12 cellular contexts compared by ENCODE assay signal in genomic region chr11:71364176-71364671, GRCh38.
DNase-seq lines count a peak whose midpoint lies in the region; ATAC-seq and TF ChIP-seq lines count a peak whose summit lies in the region.
"Had no signal": no experiment of that assay in that cellular context is flagged by ENCODE, and none has a peak within 500 bp of the region (broad histone marks: within the 10 kb centered on the region; RNA-seq: fewer than 3 reads in every experiment).

No MANE protein-coding gene starts in this region.

- ATAC-seq in body of pancreas (no peak), GM21360 (IDR thresholded peaks at IDR 0.05; ENCODE audit: unreplicated experiment) (no peak)
- ATAC-seq: effector memory CD8-positive, alpha-beta T cell had no signal

- H2AK5ac ChIP-seq in neuronal stem cell (ENCODE audit: low read depth, low read length) = no peak overlapping the region

- H3K18ac ChIP-seq in neuronal stem cell (ENCODE audit: low read length) = peak overlapping the region; percentile 4

- no peak overlapping the region for H2BK120ac ChIP-seq in neuronal stem cell (ENCODE audit: low read depth, low read length)

- peak overlapping the region; percentile 70 for H2BK5ac ChIP-seq in neuronal stem cell (ENCODE audit: low read length)

- H3K4me1 ChIP-seq in body of pancreas = no peaks in the 10 kb centered on the region
- H3K4me1 ChIP-seq in neuronal stem cell (ENCODE audit: control insufficient read depth in 2 of 2, insufficient read depth in 1 of 2, low read depth in 1 of 2, low read length in 2 of 2) = peaks cover 0 to 4% of the 10 kb centered on the region in 2 donors

- H3K4ac ChIP-seq in neuronal stem cell (ENCODE audit: low read length) = no peak overlapping the region

- intact Hi-C loops in body of pancreas (cut with DNase I) = no loop called here
- intact Hi-C loops in lower leg skin (cut with DNase I; ENCODE audit: low total_unique reads) = no loop called here

- H3K4me2 ChIP-seq in neuronal stem cell (ENCODE audit: insufficient read depth, low read length, poor library complexity, severe bottlenecking) = no peak overlapping the region

- H3K36me3 ChIP-seq in MG63 (no peaks in the 10 kb centered on the region), body of pancreas (replicated peaks in 1 of 2; ENCODE audit: insufficient read depth in 1 of 2, low read depth in 2 of 2) (no peaks in the 10 kb centered on the region), neuronal stem cell (replicated peaks in 1 of 2; ENCODE audit: control insufficient read depth in 2 of 2, insufficient read depth in 2 of 2, low read length in 2 of 2) (no peaks in the 10 kb centered on the region)

- WGBS in body of pancreas, 2 donors = 50 to 63% methylated on average over 3 of the region's 4 CpGs
- WGBS in neuronal stem cell (ENCODE audit: extremely low coverage in 2 of 2, insufficient read length in 2 of 2, insufficient replicate concordance in 1 of 2), 2 donors = no CpG with 5 or more reads among the region's 4 CpGs
- 68 to 75% methylated on average over 4 of the region's 4 CpGs for WGBS in lower leg skin, 2 donors

- no peak overlapping the region for H3K23ac ChIP-seq in neuronal stem cell (ENCODE audit: low read depth, low read length, poor library complexity)

- H2BK15ac ChIP-seq in neuronal stem cell (ENCODE audit: low read length) = no peak overlapping the region

- no peaks in the 10 kb centered on the region; the same call in 1 of the 2 replicates for H3K9me3 ChIP-seq in MG63
- H3K9me3 ChIP-seq in body of pancreas = no peaks in the 10 kb centered on the region
- H3K9me3 ChIP-seq in neuronal stem cell (replicated peaks in 1 of 2; ENCODE audit: control insufficient read depth in 2 of 2, insufficient read depth in 1 of 2, low read depth in 1 of 2, low read length in 2 of 2) = no peaks in the 10 kb centered on the region

- DNase-seq in Ammon's horn (ENCODE audit: low spot score) (peak; percentile 64), MG63 (peak; percentile 72), body of pancreas (peak in 3 of 4 donors; percentile 12 to 19 (median 17)), neuronal stem cell (ENCODE audit: low spot score) (no peak), lower leg skin (ENCODE audit: low spot score in 2 of 2) (no peak), NCI-H1930 (lab: John Stamatoyannopoulos, UW) (no peak)
- no peak for DNase-seq in stimulated activated CD4-positive, alpha-beta T cell treated with anti-CD3 and anti-CD28 coated beads, Interleukin-2, amount 100 ng/mL, for 24 hours
- DNase-seq: activated CD4-positive, alpha-beta memory T cell treated with anti-CD3 and anti-CD28 coated beads, Interleukin-2, amount 10 ng/mL, durations not matched to agents 7 days and 5 days; effector memory CD8-positive, alpha-beta T cell; KBM-7; naive B cell had no signal

- H4K91ac ChIP-seq in neuronal stem cell (ENCODE audit: low read depth, low read length, poor library complexity) = no peak overlapping the region

- TF ChIP-seq CTCF in body of pancreas (IDR thresholded peaks at IDR 0.05) = no peak
- TF ChIP-seq CTCF in lower leg skin (IDR thresholded peaks at IDR 0.05) = no peak

- no peak overlapping the region for H2AFZ ChIP-seq in neuronal stem cell (ENCODE audit: low read length)

- H3K27ac ChIP-seq in body of pancreas (no peak overlapping the region), neuronal stem cell (replicated peaks; ENCODE audit: low read length) (no peak overlapping the region)

- peaks cover 3% of the 10 kb centered on the region for H3K79me1 ChIP-seq in neuronal stem cell (ENCODE audit: low read depth, low read length)

- H3K4me3 ChIP-seq in MG63 (no peak overlapping the region), body of pancreas (no peak overlapping the region), neuronal stem cell (ENCODE audit: low read length in 2 of 2) (peak overlapping the region in 1 of 2 donors; percentile 26), lower leg skin (ENCODE audit: low read depth, poor library complexity, severe bottlenecking) (no peak overlapping the region)

- H3K14ac ChIP-seq in neuronal stem cell (ENCODE audit: low read length) = peak overlapping the region; percentile 66

- no peak for TF ChIP-seq POLR2A in body of pancreas (IDR thresholded peaks at IDR 0.05)
- TF ChIP-seq POLR2A in lower leg skin (IDR thresholded peaks at IDR 0.05) = no peak

- H4K8ac ChIP-seq in neuronal stem cell (ENCODE audit: low read depth, low read length) = no peak overlapping the region

- peaks cover 3% of the 10 kb centered on the region; the same call in 1 of the 2 replicates for H3K27me3 ChIP-seq in MG63
- no peaks in the 10 kb centered on the region for H3K27me3 ChIP-seq in body of pancreas
- no peaks in the 10 kb centered on the region for H3K27me3 ChIP-seq in neuronal stem cell (ENCODE audit: control insufficient read depth in 3 of 3, insufficient read depth in 3 of 3, low read depth in 1 of 3, low read length in 3 of 3)

- H2BK12ac ChIP-seq in neuronal stem cell (ENCODE audit: low read length) = no peak overlapping the region

- H3K9ac ChIP-seq in neuronal stem cell (ENCODE audit: low read depth, low read length, poor library complexity) = no peak overlapping the region

Comparison
In these comparisons a context has a peak if more than half of its experiments do, and no peak if none do; other contexts are left out.
1. DNase-seq: peak in Ammon's horn (single experiment), MG63 (single experiment) and body of pancreas (3 of 4); none in neuronal stem cell (single experiment), stimulated activated CD4-positive, alpha-beta T cell treated with anti-CD3 and anti-CD28 coated beads, Interleukin-2, amount 100 ng/mL, for 24 hours (0 of 2), lower leg skin (0 of 2) and NCI-H1930 (0 of 2).